24 cellular contexts compared by ENCODE assay signal in genomic region chr2:46122971-46123365, GRCh38.
"Had no signal": no experiment of that assay in that cellular context is flagged by ENCODE, and none has a peak within 500 bp of the region (broad histone marks: within the 10 kb centered on the region; RNA-seq: fewer than 3 reads in every experiment).

No MANE protein-coding gene starts in this region.

- H3K4me1 ChIP-seq: neural progenitor cell had no signal

- H3K27me3 ChIP-seq: brain microvascular endothelial cell, gastroesophageal sphincter, neural progenitor cell, right atrium auricular region had no signal

- H3K4me3 ChIP-seq: gastroesophageal sphincter, lung, neural progenitor cell, right atrium auricular region had no signal

- H3K4me2 ChIP-seq: neural progenitor cell had no signal

- DNase-seq: activated CD4-positive, alpha-beta memory T cell treated with anti-CD3 and anti-CD28 coated beads, Interleukin-2, amount 10 ng/mL, durations not matched to agents 7 days and 5 days; activated CD4-positive, alpha-beta T cell treated with anti-CD3 and anti-CD28 coated beads, Interleukin-2, amount 10 ng/mL, durations not matched to agents 7 days and 5 days; activated CD4-positive, CD25-positive, alpha-beta regulatory T cell treated with anti-CD3 and anti-CD28 coated beads, Interleukin-2, amount 50 U/mL, for 72 hours; activated gamma-delta T cell treated with Interleukin-2 at 50 U/mL for 16 hours; activated naive CD4-positive, alpha-beta T cell treated with anti-CD3 and anti-CD28 coated beads, Interleukin-2, amount 50 U/mL, for 16 hours; activated T-cell treated with anti-CD3 and anti-CD28 coated beads, Interleukin-2, amount 50 U/mL, for 4 hours; amniotic stem cell; brain microvascular endothelial cell; cortex of kidney; head of caudate nucleus; hypothalamus; immature natural killer cell; kidney; mesendoderm; natural killer cell; stimulated activated CD4-positive, alpha-beta T cell treated with anti-CD3 and anti-CD28 coated beads, Interleukin-15, amount 100 ng/mL, for 24 hours; T-helper 1 cell had no signal

- ATAC-seq: activated T-cell treated with anti-CD3 and anti-CD28 coated beads, Interleukin-2, amount 50 U/mL, for 4 hours; activated T-helper 17 cell treated with anti-CD3 and anti-CD28 coated beads, Interleukin-2, amount 50 U/mL, for 72 hours; gastroesophageal sphincter; natural killer cell had no signal

- FAIRE-seq: astrocyte, kidney, urothelium cell line had no signal

- H3K9me3 ChIP-seq: gastroesophageal sphincter, right atrium auricular region had no signal

- H3K36me3 ChIP-seq: brain microvascular endothelial cell, gastroesophageal sphincter, neural progenitor cell, right atrium auricular region had no signal

- H2AFZ ChIP-seq: neural progenitor cell had no signal

- H3K27ac ChIP-seq: brain microvascular endothelial cell, gastroesophageal sphincter, neural progenitor cell, right atrium auricular region had no signal

- H3K9ac ChIP-seq: neural progenitor cell had no signal
